11 cellular contexts compared by ENCODE assay signal in the genomic region with DNA sequence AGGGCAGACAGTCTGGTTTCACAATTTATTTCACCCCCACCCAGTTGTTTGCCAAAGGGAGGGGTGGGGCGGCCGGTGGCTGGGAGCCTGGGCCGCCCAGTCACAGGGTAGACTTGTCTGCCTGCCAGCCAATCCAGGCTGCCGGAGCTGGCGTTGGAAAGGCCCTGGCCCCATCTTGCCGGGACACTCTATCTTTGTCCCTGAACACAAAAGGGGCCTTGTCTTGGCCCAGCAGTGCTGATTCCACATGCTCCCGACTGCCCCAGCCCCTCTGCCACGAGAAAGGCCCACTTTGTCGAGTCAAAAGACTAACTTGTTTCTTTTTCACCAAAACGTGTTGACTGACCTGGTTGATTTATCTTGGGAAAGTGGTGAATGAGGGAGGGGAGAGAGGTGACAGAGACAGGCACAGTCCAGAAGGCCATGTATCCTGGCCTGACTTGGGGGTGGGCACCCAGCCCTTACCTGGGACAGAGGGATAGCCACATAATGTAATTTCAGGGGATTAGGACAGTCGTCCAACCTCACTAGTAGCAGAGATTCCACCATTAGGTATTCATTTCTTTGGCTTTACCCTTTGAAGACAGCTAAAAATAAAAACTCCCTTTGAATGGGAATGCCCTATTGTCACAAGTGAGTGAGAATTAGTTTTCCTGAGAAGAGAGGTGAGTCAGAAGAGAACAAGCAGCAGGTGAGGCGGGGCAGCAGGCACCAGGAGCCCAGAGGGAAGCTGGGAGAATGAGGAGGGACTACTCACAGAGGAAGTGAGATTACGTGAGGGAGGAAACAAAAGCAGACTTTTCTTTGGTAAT.
DNase-seq lines count a peak whose midpoint lies in the region; ATAC-seq, FAIRE-seq and TF ChIP-seq lines count a peak whose summit lies in the region.
"Had no signal": no experiment of that assay in that cellular context is flagged by ENCODE, and none has a peak within 500 bp of the region (broad histone marks: within the 10 kb centered on the region; RNA-seq: fewer than 3 reads in every experiment).

No MANE protein-coding gene starts in this region.

- no peaks in the 10 kb centered on the region for H3K36me3 ChIP-seq in mucosa of descending colon (ENCODE audit: low read depth)

- no peak overlapping the region for H3K4me3 ChIP-seq in epithelial cell of esophagus (ENCODE audit: low read length)
- no peak overlapping the region for H3K4me3 ChIP-seq in mucosa of descending colon

- H3K4me3 Mint-ChIP-seq in mesothelial cell of epicardium = no peak overlapping the region

- TF ChIP-seq CTCF in epithelial cell of esophagus (IDR thresholded peaks at IDR 0.05; ENCODE audit: insufficient read depth, low read depth, low read length, missing control alignments) (no peak), mucosa of descending colon (IDR thresholded peaks at IDR 0.05) (no peak), mesothelial cell of epicardium (IDR thresholded peaks at IDR 0.05; ENCODE audit: unreplicated experiment) (no peak)

- intact Hi-C loops in mucosa of descending colon (cut with DNase I, micrococcal nuclease) = no loop called here

- no peaks in the 10 kb centered on the region for H3K4me1 ChIP-seq in mucosa of descending colon (ENCODE audit: low read depth)

- DNase-seq in SIG-M5 treated with dmso at 0.1 percent for 504 hours (lab: John Stamatoyannopoulos, UW; ENCODE audit: unreplicated experiment) = peak; percentile 35
- DNase-seq in SIG-M5 (lab: John Stamatoyannopoulos, UW) = no peak
- peak; percentile 97 for DNase-seq in epithelial cell of esophagus (ENCODE audit: low read depth)
- DNase-seq in mucosa of descending colon = peak; percentile 73 to 82 (median 74)
- peak; percentile 52 for DNase-seq in urothelium cell line (ENCODE audit: low spot score)
- no peak for DNase-seq in NCI-H187 treated with DMSO at 0.1 percent for 48 hours (lab: John Stamatoyannopoulos, UW)
- DNase-seq in mesothelial cell of epicardium (ENCODE audit: low spot score in 2 of 2, unreplicated experiment in 2 of 2) = no peak
- DNase-seq: NCI-H2029 had no signal

- peaks cover 4% of the 10 kb centered on the region for H3K9me3 ChIP-seq in mucosa of descending colon

- H3K36me3 Mint-ChIP-seq in mesothelial cell of epicardium = no peaks in the 10 kb centered on the region

- no peak overlapping the region for H3K27ac Mint-ChIP-seq in mesothelial cell of epicardium

- FAIRE-seq in urothelium cell line (lab: Jason Lieb, UNC) = no peak
- FAIRE-seq: A204.1, GM12892 had no signal

- peaks cover 5% of the 10 kb centered on the region for H3K9me3 Mint-ChIP-seq in mesothelial cell of epicardium

- ATAC-seq in mucosa of descending colon (peak; percentile 92), HG02642 (IDR thresholded peaks at IDR 0.05; ENCODE audit: poor library complexity, unreplicated experiment) (no peak)

- H3K27me3 Mint-ChIP-seq in mesothelial cell of epicardium (ENCODE audit: low read depth) = peaks cover 3% of the 10 kb centered on the region

- peaks cover 5% of the 10 kb centered on the region for H3K4me1 Mint-ChIP-seq in mesothelial cell of epicardium

Comparison
In these comparisons a context has a peak if more than half of its experiments do, and no peak if none do; other contexts are left out.
1. DNase-seq: peak in SIG-M5 treated with dmso at 0.1 percent for 504 hours (single experiment), epithelial cell of esophagus (single experiment), mucosa of descending colon (3 of 3) and urothelium cell line (single experiment); none in SIG-M5 (single experiment), NCI-H187 treated with DMSO at 0.1 percent for 48 hours (single experiment) and mesothelial cell of epicardium (0 of 2).